Comparison of ENCODE assay signal across 17 cellular contexts in genomic region chr11:12064954-12065280, GRCh38. TPM values are rescaled to one million over a fixed set of nuclear protein-coding genes. Genes with fewer than 3 reads are reported as not detected.
DNase-seq lines count a peak whose midpoint lies in the region; ATAC-seq, FAIRE-seq and TF ChIP-seq lines count a peak whose summit lies in the region.
"Had no signal": no experiment of that assay in that cellular context is flagged by ENCODE, and none has a peak within 500 bp of the region (broad histone marks: within the 10 kb centered on the region; RNA-seq: fewer than 3 reads in every experiment).

No MANE protein-coding gene starts in this region.

- TF ChIP-seq CTCF in MCF 10A (IDR thresholded peaks at IDR 0.05; ENCODE audit: unreplicated experiment), result no peak
- no peak for TF ChIP-seq CTCF in mammary epithelial cell (conservative IDR thresholded peaks at IDR 0.05 in 1 of 2, IDR thresholded peaks at IDR 0.05 in 1 of 2; ENCODE audit: extremely low read depth in 1 of 2, insufficient read depth in 1 of 2, low read depth in 1 of 2, low read length in 2 of 2)
- no peak for TF ChIP-seq CTCF in RWPE2 (IDR thresholded peaks at IDR 0.05; ENCODE audit: poor library complexity, severe bottlenecking)
- TF ChIP-seq CTCF in kidney (IDR thresholded peaks at IDR 0.05; ENCODE audit: borderline replicate concordance, extremely low read depth, insufficient read depth), result no peak

- POLR2A ChIA-PET in MCF 10A (lab: Yijun Ruan, JAX), result interaction anchor here (2.0 to 4.1 kb wide), 3 partner anchors 13 to 21 kb away, joined by 5 to 82 read pairs (median 65); no protein-coding TSS in a partner anchor

- peak overlapping the region; percentile 23 for H3K27ac Mint-ChIP-seq in MCF 10A (ENCODE audit: low read depth, unreplicated experiment)
- H3K27ac Mint-ChIP-seq: CD8-positive, alpha-beta memory T cell had no signal

- no peaks in the 10 kb centered on the region for H3K9me3 ChIP-seq in mammary epithelial cell (replicated peaks; ENCODE audit: insufficient read depth, low read length)
- no peaks in the 10 kb centered on the region for H3K9me3 ChIP-seq in RWPE2 (ENCODE audit: severe bottlenecking)
- H3K9me3 ChIP-seq in kidney (ENCODE audit: control insufficient read depth in 1 of 2, low read length in 2 of 2), result no peaks in the 10 kb centered on the region
- H3K9me3 ChIP-seq: HAP-1 had no signal

- H3K36me3 Mint-ChIP-seq in MCF 10A (ENCODE audit: insufficient read depth, unreplicated experiment), result no peaks in the 10 kb centered on the region
- H3K36me3 Mint-ChIP-seq: CD8-positive, alpha-beta memory T cell had no signal

- in situ Hi-C loops in mammary epithelial cell (cut with MboI; ENCODE audit: low sequenced_read_pairs in 2 of 2), result no loop called here

- H3K27me3 ChIP-seq in mammary epithelial cell (ENCODE audit: insufficient read depth, low read length), result no peaks in the 10 kb centered on the region
- H3K27me3 ChIP-seq in RWPE2 (ENCODE audit: insufficient read depth, poor library complexity, severe bottlenecking), result no peaks in the 10 kb centered on the region
- H3K27me3 ChIP-seq: BLaER1 had no signal

- WGBS in mammary epithelial cell (ENCODE audit: low coverage, missing lambda C conversion rate), result 58% methylated on average over 2 of the region's 3 CpGs

- no peak for ATAC-seq in RWPE2 (ENCODE audit: low read depth)
- no peak for ATAC-seq in activated CD4-positive, CD25-positive, alpha-beta regulatory T cell treated with anti-CD3 and anti-CD28 coated beads, Interleukin-2, amount 50 U/mL, for 24 hours

- dilution Hi-C loops in mammary epithelial cell (cut with HindIII; ENCODE audit: low sequenced_read_pairs), result loop anchor here (5.0 kb wide), 1 partner anchor 97 kb away; no protein-coding TSS in a partner anchor

- H2AFZ ChIP-seq in mammary epithelial cell (ENCODE audit: low read depth, low read length), result no peak overlapping the region

- H3K4me2 ChIP-seq in mammary epithelial cell (ENCODE audit: insufficient read depth, low read depth, low read length), result no peak overlapping the region
- H3K4me2 ChIP-seq: BLaER1 had no signal

- BruUV-seq in MCF 10A (replicated peaks; lab: Mats Ljungman, UMichigan) (no TSS peak), mammary epithelial cell (replicated peaks; lab: Mats Ljungman, UMichigan) (no TSS peak)

- H3K36me3 ChIP-seq in mammary epithelial cell (ENCODE audit: insufficient read depth, low read length) (no peaks in the 10 kb centered on the region), RWPE2 (ENCODE audit: low read depth) (no peaks in the 10 kb centered on the region), kidney (ENCODE audit: control insufficient read depth in 1 of 2, insufficient read depth in 2 of 2, low read length in 2 of 2) (no peaks in the 10 kb centered on the region)
- H3K36me3 ChIP-seq: BLaER1, HAP-1 had no signal

- H3K27me3 Mint-ChIP-seq in MCF 10A (ENCODE audit: insufficient read depth, unreplicated experiment), result no peaks in the 10 kb centered on the region

- CTCF ChIA-PET in MCF 10A (lab: Yijun Ruan, JAX), result interaction anchor here (0.6 to 4.1 kb wide), 6 partner anchors 14 to 259 kb away, joined by 3 to 55 read pairs (median 8); no protein-coding TSS in a partner anchor
- CTCF ChIA-PET in mammary epithelial cell (lab: Charles Lee; ENCODE audit: low non-redundant PET), result interaction anchor here (0.6 kb wide), 1 partner anchor 26 kb away, joined by 10 read pairs; no protein-coding TSS in a partner anchor

- H3K9me3 Mint-ChIP-seq in MCF 10A (ENCODE audit: unreplicated experiment), result no peaks in the 10 kb centered on the region

- no peak overlapping the region for H3K4me3 Mint-ChIP-seq in MCF 10A (ENCODE audit: unreplicated experiment)
- H3K4me3 Mint-ChIP-seq: CD8-positive, alpha-beta memory T cell had no signal

- intact Hi-C loops in MCF 10A (cut with micrococcal nuclease), result no loop called here
- intact Hi-C loops in mammary epithelial cell (cut with micrococcal nuclease), result no loop called here
- intact Hi-C loops in kidney (cut with DNase I), result no loop called here

- H3K79me2 ChIP-seq in mammary epithelial cell (ENCODE audit: insufficient read depth, low read length), result no peaks in the 10 kb centered on the region

- DNase-seq in MCF 10A (ENCODE audit: unreplicated experiment) (no peak), mammary epithelial cell (no peak), RWPE2 (ENCODE audit: low spot score) (no peak), kidney (peak; percentile 2), NCI-H446 (lab: John Stamatoyannopoulos, UW) (no peak), mesenteric fat pad (ENCODE audit: low spot score) (no peak), DMS153 treated with DMSO at 0.1 percent for 48 hours (lab: John Stamatoyannopoulos, UW; ENCODE audit: unreplicated experiment) (no peak)
- DNase-seq: CD8-positive, alpha-beta memory T cell; DMS 273 treated with DMSO at 0.1 percent for 48 hours; DMS79 had no signal

- no peaks in the 10 kb centered on the region for H4K20me1 ChIP-seq in mammary epithelial cell (ENCODE audit: insufficient read depth, low read length)
- H4K20me1 ChIP-seq: BLaER1 had no signal

- H3K4me1 Mint-ChIP-seq in MCF 10A (ENCODE audit: insufficient read depth, unreplicated experiment), result peaks cover 41% of the 10 kb centered on the region

- H3K4me1 ChIP-seq in mammary epithelial cell (ENCODE audit: insufficient read depth, low read length) (peaks cover 41% of the 10 kb centered on the region), RWPE2 (ENCODE audit: insufficient read depth, poor library complexity, severe bottlenecking) (peaks cover 30% of the 10 kb centered on the region), kidney (ENCODE audit: control insufficient read depth in 1 of 2, insufficient read depth in 1 of 2, low read depth in 1 of 2, low read length in 2 of 2) (peaks cover 0 to 7% of the 10 kb centered on the region in 2 donors)
- H3K4me1 ChIP-seq: HAP-1 had no signal

- no peak for FAIRE-seq in kidney (lab: Jason Lieb, UNC)
- FAIRE-seq: GM12891, H1 had no signal

- H3K27ac ChIP-seq in mammary epithelial cell (ENCODE audit: insufficient read depth, low read depth, low read length) (no peak overlapping the region), RWPE2 (ENCODE audit: poor library complexity, severe bottlenecking) (peak overlapping the region; percentile 97), kidney (ENCODE audit: low read depth in 2 of 2, low read length in 2 of 2) (no peak overlapping the region)
- H3K27ac ChIP-seq: 22Rv1, BLaER1, HL-60 had no signal

- H3K9ac ChIP-seq in mammary epithelial cell (ENCODE audit: insufficient read depth, low read length) (no peak overlapping the region), kidney (ENCODE audit: low read length in 2 of 2) (no peak overlapping the region)
- H3K9ac ChIP-seq: BLaER1 had no signal

- H3K4me3 ChIP-seq in mammary epithelial cell (replicated peaks in 1 of 3; ENCODE audit: insufficient read depth in 1 of 3, low read depth in 2 of 3, low read length in 3 of 3), result no peak overlapping the region
- H3K4me3 ChIP-seq in RWPE2 (ENCODE audit: severe bottlenecking), result no peak overlapping the region
- no peak overlapping the region for H3K4me3 ChIP-seq in kidney (ENCODE audit: low read length in 2 of 2)
- H3K4me3 ChIP-seq: BLaER1, HAP-1 had no signal

RNA-seq across cellular contexts. Expression of gene MICAL2, which starts 45.5 kb away (rescaled TPM):
- 151 and 154 TPM in 2 replicates for total RNA-seq in MCF 10A (2022)
- total RNA-seq in mammary epithelial cell, result 100 to 1,000 TPM; 163 to 339 TPM
- 71.2 TPM for polyA plus RNA-seq in mammary epithelial cell
- 276 TPM for polyA minus RNA-seq in mammary epithelial cell
- 64.5 TPM for total RNA-seq in kidney
- 7.8 TPM for polyA plus RNA-seq in kidney (ENCODE audit: insufficient read depth, low read depth, low replicate concordance)
- total RNA-seq in mesenteric fat pad, result 31.1 TPM

RNA-seq across cellular contexts. Expression of gene DKK3, which starts 56.5 kb away (rescaled TPM):
- 0.25 and 0.33 TPM in 2 replicates for total RNA-seq in MCF 10A (2022)
- total RNA-seq in mammary epithelial cell, result 100 to 1,000 TPM; 299 to 771 TPM
- 326 TPM for polyA plus RNA-seq in mammary epithelial cell
- 122 TPM for polyA minus RNA-seq in mammary epithelial cell
- total RNA-seq in kidney, result 59.5 TPM
- polyA plus RNA-seq in kidney (ENCODE audit: insufficient read depth, low read depth, low replicate concordance), result 49.6 TPM
- 8.9 TPM for total RNA-seq in mesenteric fat pad
